Comparison of ENCODE assay signal across 34 cellular contexts in genomic region chr12:44245932-44246331, GRCh38.
"Had no signal": no experiment of that assay in that cellular context is flagged by ENCODE, and none has a peak within 500 bp of the region (broad histone marks: within the 10 kb centered on the region; RNA-seq: fewer than 3 reads in every experiment).

No MANE protein-coding gene starts in this region.

- H3K4me3 ChIP-seq: adrenal gland, body of pancreas, breast epithelium had no signal

- H3K36me3 ChIP-seq: adrenal gland, brain microvascular endothelial cell, breast epithelium had no signal

- FAIRE-seq: astrocyte, TTC549 had no signal

- ATAC-seq: activated CD8-positive, alpha-beta T cell treated with anti-CD3 and anti-CD28 coated beads for 36 hours; activated naive CD4-positive, alpha-beta T cell treated with anti-CD3 and anti-CD28 coated beads, Interleukin-2, amount 50 U/mL, for 72 hours; activated T-cell treated with anti-CD3 and anti-CD28 coated beads, Interleukin-2, amount 50 U/mL, for 4 hours; activated T-cell treated with anti-CD3 and anti-CD28 coated beads, Interleukin-2, amount 50 U/mL, for 72 hours; activated T-helper 17 cell treated with anti-CD3 and anti-CD28 coated beads, Interleukin-2, amount 50 U/mL, for 72 hours; body of pancreas had no signal

- H3K9me3 ChIP-seq: adrenal gland, body of pancreas, breast epithelium had no signal

- H3K27ac ChIP-seq: adrenal gland, body of pancreas, brain microvascular endothelial cell, breast epithelium, VCaP had no signal

- H3K27me3 ChIP-seq: adrenal gland, body of pancreas, brain microvascular endothelial cell, breast epithelium had no signal

- H3K4me1 ChIP-seq: adrenal gland, body of pancreas, breast epithelium had no signal

- DNase-seq: activated B cell treated with CpG ODN at 0.5 μM for 24 hours; activated CD4-positive, alpha-beta memory T cell treated with anti-CD3 and anti-CD28 coated beads for 36 hours; activated CD4-positive, alpha-beta T cell treated with anti-CD3 and anti-CD28 coated beads for 4 hours; activated CD4-positive, alpha-beta T cell treated with anti-CD3 and anti-CD28 coated beads, Interleukin-2, amount 10 ng/mL, durations not matched to agents 24 days and 14 days; activated CD4-positive, alpha-beta T cell treated with anti-CD3 and anti-CD28 coated beads, Interleukin-2, amount 50 U/mL, for 1 hour; activated CD4-positive, alpha-beta T cell treated with anti-CD3 and anti-CD28 coated beads, Interleukin-2, amount 50 U/mL, for 4 hours; activated CD4-positive, CD25-positive, alpha-beta regulatory T cell treated with anti-CD3 and anti-CD28 coated beads, Interleukin-2, amount 50 U/mL, for 72 hours; activated CD8-positive, alpha-beta memory T cell treated with anti-CD3 and anti-CD28 coated beads, Interleukin-2, amount 50 U/mL, for 4 hours; activated CD8-positive, alpha-beta T cell treated with anti-CD3 and anti-CD28 coated beads for 36 hours; activated effector memory CD4-positive, alpha-beta T cell treated with anti-CD3 and anti-CD28 coated beads, Interleukin-2, amount 50 U/mL, for 16 hours; activated gamma-delta T cell treated with Interleukin-2 at 50 U/mL for 16 hours; activated naive CD4-positive, alpha-beta T cell; activated naive CD4-positive, alpha-beta T cell treated with anti-CD3 and anti-CD28 coated beads for 36 hours; activated naive CD4-positive, alpha-beta T cell treated with anti-CD3 and anti-CD28 coated beads, Interleukin-2, amount 50 U/mL, for 16 hours; activated naive CD8-positive, alpha-beta T cell treated with anti-CD3 and anti-CD28 coated beads for 36 hours; activated T-cell treated with anti-CD3 and anti-CD28 coated beads for 4 hours; activated T-cell treated with anti-CD3 and anti-CD28 coated beads, Interleukin-2, amount 50 U/mL, for 1 hour; activated T-cell treated with anti-CD3 and anti-CD28 coated beads, Interleukin-2, amount 50 U/mL, for 4 hours; activated T-cell treated with anti-CD3 and anti-CD28 coated beads, Interleukin-2, amount 50 U/mL, for 72 hours; adrenal gland; amniotic stem cell; aorta; body of pancreas; brain microvascular endothelial cell; central memory CD4-positive, alpha-beta T cell; T-helper 1 cell; T-helper 2 cell; T-helper 9 cell had no signal
